ENCODE assay signal across 9 cellular contexts in the genomic region with DNA sequence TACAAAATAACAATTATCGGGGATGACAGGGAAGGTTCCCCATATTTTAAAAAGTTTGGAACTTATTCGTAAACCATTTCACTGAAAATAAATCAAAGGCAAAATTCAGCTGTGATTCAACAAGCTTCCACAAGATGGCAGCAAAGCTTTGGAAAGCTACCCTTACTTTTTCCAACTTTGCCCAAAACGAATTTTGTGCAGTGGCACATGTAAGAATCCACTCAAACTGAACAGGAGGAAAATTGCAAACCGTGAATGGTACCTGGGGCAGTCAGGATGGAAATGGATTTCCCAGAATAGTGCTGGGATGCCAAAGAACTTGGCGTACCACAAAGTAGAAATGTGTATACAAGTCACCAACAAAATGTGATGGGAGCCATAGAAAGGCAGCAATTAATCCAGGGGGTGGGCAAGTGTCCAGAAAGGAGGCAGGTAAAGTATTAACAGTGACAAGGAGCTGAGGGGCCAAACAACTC. TPM values are rescaled to one million over a fixed set of nuclear protein-coding genes. Genes with fewer than 3 reads are reported as not detected.
DNase-seq lines count a peak whose midpoint lies in the region; ATAC-seq lines count a peak whose summit lies in the region.
"Had no signal": no experiment of that assay in that cellular context is flagged by ENCODE, and none has a peak within 500 bp of the region (broad histone marks: within the 10 kb centered on the region; RNA-seq: fewer than 3 reads in every experiment).

No MANE protein-coding gene starts in this region.

- H3K27ac ChIP-seq in SJCRH30: no peak overlapping the region
- H3K27ac ChIP-seq: BLaER1 had no signal

- no peaks in the 10 kb centered on the region; the same call in 1 of the 2 replicates for H3K4me1 ChIP-seq in SJCRH30

- H3K36me3 ChIP-seq in SJCRH30: peaks cover 23% of the 10 kb centered on the region

- no peak for ATAC-seq in HG02571 (IDR thresholded peaks at IDR 0.05; ENCODE audit: unreplicated experiment)
- no peak for ATAC-seq in GM21786 (IDR thresholded peaks at IDR 0.05; ENCODE audit: unreplicated experiment)

- H3K4me3 ChIP-seq in SJCRH30: no peak overlapping the region
- H3K4me3 ChIP-seq: BLaER1 had no signal

- H3K9me3 ChIP-seq in SJCRH30 (replicated peaks): no peaks in the 10 kb centered on the region

- peak; percentile 2 for DNase-seq in NCI-H1092 (lab: John Stamatoyannopoulos, UW)
- no peak for DNase-seq in NCI-H1092 treated with DMSO at 0.1 percent for 48 hours (lab: John Stamatoyannopoulos, UW)
- peak; percentile 21 for DNase-seq in HCEC 1CT
- DNase-seq in SJCRH30: peak; percentile 22 to 66
- DNase-seq in dermis microvascular lymphatic vessel endothelial cell (ENCODE audit: low read depth in 2 of 2): peak; percentile 34 to 55
- peak; percentile 61 for DNase-seq in midbrain (lab: John Stamatoyannopoulos, UW)

- no peaks in the 10 kb centered on the region for H3K27me3 ChIP-seq in SJCRH30
- H3K27me3 ChIP-seq: BLaER1 had no signal

RNA-seq across cellular contexts. Expression of a gene that starts 10.7 kb away (rescaled TPM):
- 2,488 and 2,572 TPM in 2 replicates for total RNA-seq in SJCRH30 (2014; rRNA removed; shearing (Covaris generic))
- total RNA-seq in dermis microvascular lymphatic vessel endothelial cell: 843 and 902 TPM in 2 replicates
